Comparison of ENCODE assay signal across 16 cellular contexts in genomic region chr3:37053337-37053736, GRCh38.
DNase-seq lines count a peak whose midpoint lies in the region; ATAC-seq, FAIRE-seq and TF ChIP-seq lines count a peak whose summit lies in the region.
"Had no signal": no experiment of that assay in that cellular context is flagged by ENCODE, and none has a peak within 500 bp of the region (broad histone marks: within the 10 kb centered on the region; RNA-seq: fewer than 3 reads in every experiment).

No MANE protein-coding gene starts in this region.

- H3K27ac ChIP-seq in K562 (ENCODE audit: extremely low read depth, low read depth, low read length) (no peak overlapping the region), temporal lobe (ENCODE audit: low read depth, low read length) (peak overlapping the region; percentile 79)
- H3K27ac ChIP-seq: A549, epithelial cell of prostate, KMS-11 had no signal

- H3K9ac ChIP-seq in K562 (ENCODE audit: insufficient read depth in 1 of 2, low read depth in 2 of 2, low read length in 2 of 2): no peak overlapping the region
- H3K9ac ChIP-seq: KMS-11 had no signal

- H3K9me1 ChIP-seq in K562 (ENCODE audit: control insufficient read depth, insufficient read depth, low read length): no peaks in the 10 kb centered on the region

- no peaks in the 10 kb centered on the region for H3K9me3 ChIP-seq in K562 (replicated peaks; ENCODE audit: control insufficient read depth, insufficient read depth, low read depth, low read length)
- H3K9me3 ChIP-seq: A549, tibial nerve had no signal

- H3K4me3 Mint-ChIP-seq in activated CD8-positive, alpha-beta T cell treated with anti-CD3 and anti-CD28 coated beads for 36 hours: no peak overlapping the region
- no peak overlapping the region for H3K4me3 Mint-ChIP-seq in activated CD8-positive, alpha-beta T cell treated with anti-CD3 and anti-CD28 coated beads, Interleukin-2, amount 10 ng/mL, durations not matched to agents 7 days and 5 days
- no peak overlapping the region for H3K4me3 Mint-ChIP-seq in mesothelial cell of epicardium

- H3K27ac Mint-ChIP-seq in activated CD8-positive, alpha-beta T cell treated with anti-CD3 and anti-CD28 coated beads for 36 hours: peak overlapping the region; percentile 92
- no peak overlapping the region for H3K27ac Mint-ChIP-seq in activated CD8-positive, alpha-beta T cell treated with anti-CD3 and anti-CD28 coated beads, Interleukin-2, amount 10 ng/mL, durations not matched to agents 7 days and 5 days
- no peak overlapping the region for H3K27ac Mint-ChIP-seq in mesothelial cell of epicardium

- FAIRE-seq in K562 (lab: Jason Lieb, UNC): no peak
- FAIRE-seq: A549, D721Med had no signal

- no peak overlapping the region for H2AFZ ChIP-seq in K562 (ENCODE audit: low read depth, low read length)

- POLR2A ChIA-PET in activated CD8-positive, alpha-beta T cell treated with anti-CD3 and anti-CD28 coated beads for 36 hours (lab: Charles Lee): no interaction called here
- POLR2A ChIA-PET in activated CD8-positive, alpha-beta T cell treated with anti-CD3 and anti-CD28 coated beads, Interleukin-2, amount 10 ng/mL, durations not matched to agents 7 days and 5 days (lab: Charles Lee): no interaction called here
- POLR2A ChIA-PET in K562 (lab: Yijun Ruan, JAX): no interaction called here

- intact Hi-C loops in activated CD8-positive, alpha-beta T cell treated with anti-CD3 and anti-CD28 coated beads for 36 hours (cut with micrococcal nuclease): loop anchor here (5.0 kb wide), 1 partner anchor 159 kb away; no protein-coding TSS in a partner anchor
- intact Hi-C loops in K562 (cut with micrococcal nuclease): no loop called here

- ATAC-seq in activated CD8-positive, alpha-beta T cell treated with anti-CD3 and anti-CD28 coated beads for 36 hours: no peak
- no peak for ATAC-seq in activated CD8-positive, alpha-beta T cell treated with anti-CD3 and anti-CD28 coated beads, Interleukin-2, amount 10 ng/mL, durations not matched to agents 7 days and 5 days
- ATAC-seq in K562: no peak
- ATAC-seq: A549 had no signal

- in situ Hi-C loops in K562 (cut with MboI): no loop called here

- H3K4me1 Mint-ChIP-seq in activated CD8-positive, alpha-beta T cell treated with anti-CD3 and anti-CD28 coated beads for 36 hours (ENCODE audit: low read depth): peaks cover 21% of the 10 kb centered on the region
- H3K4me1 Mint-ChIP-seq in activated CD8-positive, alpha-beta T cell treated with anti-CD3 and anti-CD28 coated beads, Interleukin-2, amount 10 ng/mL, durations not matched to agents 7 days and 5 days (ENCODE audit: low read depth): peaks cover 4% of the 10 kb centered on the region
- no peaks in the 10 kb centered on the region for H3K4me1 Mint-ChIP-seq in mesothelial cell of epicardium

- no peak for TF ChIP-seq POLR2A in K562 (conservative IDR thresholded peaks at IDR 0.05)

- H3K9me3 Mint-ChIP-seq in activated CD8-positive, alpha-beta T cell treated with anti-CD3 and anti-CD28 coated beads for 36 hours: no peaks in the 10 kb centered on the region
- H3K9me3 Mint-ChIP-seq in activated CD8-positive, alpha-beta T cell treated with anti-CD3 and anti-CD28 coated beads, Interleukin-2, amount 10 ng/mL, durations not matched to agents 7 days and 5 days (ENCODE audit: insufficient read depth): no peaks in the 10 kb centered on the region
- H3K9me3 Mint-ChIP-seq in mesothelial cell of epicardium: no peaks in the 10 kb centered on the region

- H3K4me2 ChIP-seq in K562 (ENCODE audit: insufficient read depth, low read length): no peak overlapping the region
- H3K4me2 ChIP-seq: A549, KMS-11 had no signal

- H3K27me3 Mint-ChIP-seq in activated CD8-positive, alpha-beta T cell treated with anti-CD3 and anti-CD28 coated beads for 36 hours: no peaks in the 10 kb centered on the region
- H3K27me3 Mint-ChIP-seq in activated CD8-positive, alpha-beta T cell treated with anti-CD3 and anti-CD28 coated beads, Interleukin-2, amount 10 ng/mL, durations not matched to agents 7 days and 5 days (ENCODE audit: low read depth): no peaks in the 10 kb centered on the region
- H3K27me3 Mint-ChIP-seq in mesothelial cell of epicardium (ENCODE audit: low read depth): no peaks in the 10 kb centered on the region

- H4K20me1 ChIP-seq in K562 (replicated peaks; ENCODE audit: control insufficient read depth, insufficient read depth, low read length): no peaks in the 10 kb centered on the region

- H3K4me1 ChIP-seq in K562 (replicated peaks in 1 of 2; ENCODE audit: control insufficient read depth in 2 of 2, insufficient read depth in 2 of 2, low read length in 2 of 2): peaks cover 0 to 3% of the 10 kb centered on the region in 2 experiments; a peak in 2 of 5 replicates

- no peaks in the 10 kb centered on the region for H3K27me3 ChIP-seq in K562 (ENCODE audit: control insufficient read depth in 2 of 2, insufficient read depth in 2 of 2, low read length in 2 of 2)
- H3K27me3 ChIP-seq: tibial nerve had no signal

- peaks cover 53% of the 10 kb centered on the region for H3K36me3 Mint-ChIP-seq in activated CD8-positive, alpha-beta T cell treated with anti-CD3 and anti-CD28 coated beads for 36 hours (ENCODE audit: low read depth)
- H3K36me3 Mint-ChIP-seq in activated CD8-positive, alpha-beta T cell treated with anti-CD3 and anti-CD28 coated beads, Interleukin-2, amount 10 ng/mL, durations not matched to agents 7 days and 5 days (ENCODE audit: low read depth): peaks cover 56% of the 10 kb centered on the region
- H3K36me3 Mint-ChIP-seq in mesothelial cell of epicardium: peaks cover 52% of the 10 kb centered on the region

- TSS peak; percentile 36 for BruUV-seq in K562 (replicated peaks; lab: Mats Ljungman, UMichigan)

- no peak overlapping the region for H3K4me3 ChIP-seq in K562
- H3K4me3 ChIP-seq: A549, tibial nerve had no signal

- peaks cover 90% of the 10 kb centered on the region for H3K36me3 ChIP-seq in K562 (ENCODE audit: control insufficient read depth, insufficient read depth, low read length)

- DNase-seq in activated CD8-positive, alpha-beta T cell treated with anti-CD3 and anti-CD28 coated beads for 36 hours: no peak
- no peak for DNase-seq in activated CD8-positive, alpha-beta T cell treated with anti-CD3 and anti-CD28 coated beads, Interleukin-2, amount 10 ng/mL, durations not matched to agents 7 days and 5 days
- DNase-seq in K562 (ENCODE audit: extremely low read depth in 1 of 4, low spot score in 3 of 4) (no peak), medulla oblongata (ENCODE audit: extremely low spot score) (peak; percentile 49), SW480 (ENCODE audit: low spot score) (no peak), mesothelial cell of epicardium (ENCODE audit: low spot score in 2 of 2, unreplicated experiment in 2 of 2) (no peak), DMS114 treated with DMSO at 0.1 percent for 48 hours (lab: John Stamatoyannopoulos, UW; ENCODE audit: unreplicated experiment) (no peak)
- DNase-seq: activated CD4-positive, alpha-beta T cell treated with anti-CD3 and anti-CD28 coated beads for 1 hour; NCI-H187 treated with DMSO at 0.1 percent for 48 hours; retina had no signal

- no peak for TF ChIP-seq RAD21 in K562 (CRISPR knock-in tag; conservative IDR thresholded peaks at IDR 0.05 in 1 of 2, IDR thresholded peaks at IDR 0.05 in 1 of 2)

- CTCF ChIA-PET in activated CD8-positive, alpha-beta T cell treated with anti-CD3 and anti-CD28 coated beads for 36 hours (lab: Charles Lee): no interaction called here
- CTCF ChIA-PET in activated CD8-positive, alpha-beta T cell treated with anti-CD3 and anti-CD28 coated beads, Interleukin-2, amount 10 ng/mL, durations not matched to agents 7 days and 5 days (lab: Charles Lee): no interaction called here
- CTCF ChIA-PET in K562 (lab: Yijun Ruan, JAX; ENCODE audit: low intra/inter-chr PET ratio): no interaction called here

- H3K79me2 ChIP-seq in K562 (ENCODE audit: control insufficient read depth, insufficient read depth, low read length): no peaks in the 10 kb centered on the region

- TF ChIP-seq CTCF in activated CD8-positive, alpha-beta T cell treated with anti-CD3 and anti-CD28 coated beads for 36 hours (IDR thresholded peaks at IDR 0.05): no peak
- no peak for TF ChIP-seq CTCF in K562 (IDR thresholded peaks at IDR 0.05 in 2 of 3, conservative IDR thresholded peaks at IDR 0.05 in 1 of 3; ENCODE audit: insufficient read depth in 2 of 3, low read depth in 1 of 3, low read length in 3 of 3)
- TF ChIP-seq CTCF in mesothelial cell of epicardium (IDR thresholded peaks at IDR 0.05; ENCODE audit: unreplicated experiment): no peak

- TF ChIP-seq EP300 in K562 (IDR thresholded peaks at IDR 0.05; ENCODE audit: low read length): no peak

- WGBS in K562 (ENCODE audit: insufficient coverage, low coverage, missing lambda C conversion rate): 85% methylated on average over 6 of the region's 6 CpGs

TF ChIP-seq in K562, 482 proteins besides CTCF, POLR2A, EP300 and RAD21 (continues in another document):
- TF ChIP-seq MYBL2 (IDR thresholded peaks at IDR 0.05; ENCODE audit: low read depth) (no peak), MYBL2 (CRISPR knock-in tag; IDR thresholded peaks at IDR 0.05; ENCODE audit: borderline replicate concordance) (no peak), POLR2AphosphoS2 (IDR thresholded peaks at IDR 0.05; ENCODE audit: low read length) (no peak), JUNB (CRISPR knock-in tag; conservative IDR thresholded peaks at IDR 0.05) (no peak), MAFG (tag; conservative IDR thresholded peaks at IDR 0.05) (no peak), POLR2AphosphoS5 (IDR thresholded peaks at IDR 0.05; ENCODE audit: control insufficient read depth, insufficient read depth, low read depth, low read length) (no peak)
- TF ChIP-seq, protein P1, sequence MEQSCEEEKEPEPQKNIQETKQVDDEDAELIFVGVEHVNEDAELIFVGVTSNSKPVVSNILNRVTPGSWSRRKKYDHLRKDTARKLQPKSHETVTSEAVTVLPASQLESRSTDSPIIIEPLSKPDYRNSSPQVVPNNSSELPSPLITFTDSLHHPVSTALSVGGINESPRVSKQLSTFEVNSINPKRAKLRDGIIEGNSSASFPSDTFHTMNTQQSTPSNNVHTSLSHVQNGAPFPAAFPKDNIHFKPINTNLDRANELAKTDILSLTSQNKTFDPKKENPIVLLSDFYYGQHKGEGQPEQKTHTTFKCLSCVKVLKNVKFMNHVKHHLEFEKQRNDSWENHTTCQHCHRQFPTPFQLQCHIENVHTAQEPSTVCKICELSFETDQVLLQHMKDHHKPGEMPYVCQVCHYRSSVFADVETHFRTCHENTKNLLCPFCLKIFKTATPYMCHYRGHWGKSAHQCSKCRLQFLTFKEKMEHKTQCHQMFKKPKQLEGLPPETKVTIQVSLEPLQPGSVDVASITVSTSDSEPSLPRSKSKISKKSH (CRISPR knock-in tag; IDR thresholded peaks at IDR 0.05): no peak
- TF ChIP-seq, protein P2, sequence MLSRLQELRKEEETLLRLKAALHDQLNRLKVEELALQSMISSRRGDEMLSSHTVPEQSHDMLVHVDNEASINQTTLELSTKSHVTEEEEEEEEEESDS (CRISPR knock-in tag; IDR thresholded peaks at IDR 0.05): no peak
